ENCODE assay signal across 5 cellular contexts in the genomic region with DNA sequence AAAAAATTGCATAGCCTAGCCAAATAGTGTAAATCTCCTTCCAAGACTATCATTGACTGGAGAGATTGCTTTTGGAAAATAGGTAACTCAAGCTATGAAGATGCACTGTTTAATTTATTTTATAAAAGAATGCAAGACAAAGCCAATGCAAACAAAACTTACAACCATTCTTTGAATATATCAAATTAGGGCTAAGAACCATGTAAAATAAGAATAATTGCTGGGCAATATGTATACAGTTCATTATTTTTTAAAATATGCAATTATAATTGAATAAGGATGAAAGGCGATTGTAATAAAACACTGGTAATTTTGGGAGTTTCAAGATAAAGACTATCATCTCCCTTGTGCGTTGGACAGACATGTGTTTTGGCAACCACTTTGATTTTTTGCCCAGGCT.
"Had no signal": no experiment of that assay in that cellular context is flagged by ENCODE, and none has a peak within 500 bp of the region (broad histone marks: within the 10 kb centered on the region; RNA-seq: fewer than 3 reads in every experiment).

No MANE protein-coding gene starts in this region.

- ATAC-seq: GM23338, K562 had no signal

- H3K4me2 ChIP-seq: GM23338 had no signal

- H3K4me3 ChIP-seq: GM23338, K562 had no signal

- DNase-seq: H9, HCEC 1CT, IMR-90 had no signal
